Comparison of ENCODE assay signal across 1 cellular context in genomic region chr1:171433451-171433850, GRCh38.
TF ChIP-seq lines count a peak whose summit lies in the region.

No MANE protein-coding gene starts in this region.

TF ChIP-seq in H1, 55 proteins besides CTCF, POLR2A, EP300 and RAD21 (continued from another document):
- TF ChIP-seq RBBP5 (IDR thresholded peaks at IDR 0.05; ENCODE audit: borderline replicate concordance, low read depth, low read length) = no peak
